ENCODE assay signal across 8 cellular contexts in the genomic region with DNA sequence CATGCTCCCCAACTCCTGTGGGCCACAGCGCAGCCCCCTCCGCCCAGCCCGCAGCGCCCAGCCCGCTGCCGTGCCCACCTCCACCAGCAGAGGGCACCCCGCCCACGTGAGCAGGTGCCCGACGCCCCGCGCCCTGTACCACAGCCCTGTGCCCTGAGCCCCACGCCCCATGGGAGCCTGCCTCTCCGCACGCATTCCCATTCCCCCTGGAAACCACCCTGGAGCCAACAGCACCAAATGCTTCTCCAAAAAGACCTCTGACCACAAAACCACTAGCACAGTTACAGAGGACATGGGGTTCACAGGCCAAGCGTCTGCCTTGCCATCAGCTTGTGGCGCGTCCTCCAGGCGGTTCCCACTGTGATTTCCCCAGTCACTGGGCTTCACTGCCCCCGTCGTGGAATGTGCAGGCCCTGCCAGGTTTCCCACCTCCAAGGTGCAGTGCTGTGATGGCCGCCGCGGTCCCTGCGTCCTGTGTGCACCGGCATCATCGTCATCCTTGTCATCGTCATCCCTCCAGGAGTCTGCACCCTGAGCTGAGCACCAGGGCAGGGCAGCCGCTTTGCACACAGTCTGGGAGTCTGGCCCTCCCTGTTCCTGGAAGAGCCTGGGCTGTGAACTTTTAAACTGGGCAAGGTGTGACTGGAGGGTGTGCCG.
DNase-seq lines count a peak whose midpoint lies in the region; ATAC-seq and TF ChIP-seq lines count a peak whose summit lies in the region.

No MANE protein-coding gene starts in this region.

- no peaks in the 10 kb centered on the region for H3K4me1 Mint-ChIP-seq in activated CD4-positive, alpha-beta T cell treated with anti-CD3 and anti-CD28 coated beads, Interleukin-2, amount 10 ng/mL, durations not matched to agents 24 days and 14 days

- TF ChIP-seq POLR2A in IMR-90 (IDR thresholded peaks at IDR 0.05; ENCODE audit: low read depth, low read length), result no peak

- H3K27ac Mint-ChIP-seq in activated CD4-positive, alpha-beta T cell treated with anti-CD3 and anti-CD28 coated beads, Interleukin-2, amount 10 ng/mL, durations not matched to agents 24 days and 14 days, result no peak overlapping the region

- intact Hi-C loops in IMR-90 (cut with micrococcal nuclease) (loop anchor here (1.0 to 2.0 kb wide), 3 partner anchors 78 to 179 kb away; a partner anchor contains a TSS), dorsolateral prefrontal cortex (cut with DNase I) (loop anchor here (1.0 to 10.0 kb wide), 6 partner anchors 79 to 266 kb away; a partner anchor contains a TSS), mucosa of descending colon (cut with DNase I, micrococcal nuclease) (loop anchor here (2.0 to 10.0 kb wide), 4 partner anchors 71 to 234 kb away; no protein-coding TSS in a partner anchor)
- intact Hi-C loops in activated CD4-positive, alpha-beta T cell treated with anti-CD3 and anti-CD28 coated beads, Interleukin-2, amount 10 ng/mL, durations not matched to agents 24 days and 14 days (cut with micrococcal nuclease), result loop anchor here (1.0 kb wide), 1 partner anchor 179 kb away; no protein-coding TSS in a partner anchor

- H3K9me3 ChIP-seq in IMR-90 (ENCODE audit: control insufficient read depth, insufficient read depth, low read length), result no peaks in the 10 kb centered on the region
- H3K9me3 ChIP-seq in mucosa of descending colon, result no peaks in the 10 kb centered on the region

- H2BK5ac ChIP-seq in IMR-90 (ENCODE audit: low read depth, low read length, poor library complexity, severe bottlenecking), result no peak overlapping the region

- H3K4me3 ChIP-seq in IMR-90 (ENCODE audit: insufficient read depth, low read depth, low read length) (no peak overlapping the region), dorsolateral prefrontal cortex (peak overlapping the region in 1 of 59 donors; percentile 14), mucosa of descending colon (no peak overlapping the region)

- WGBS in IMR-90 (ENCODE audit: extremely low coverage in 2 of 2, insufficient read length in 1 of 2), 2 experiments, result 36% methylated on average over 24 of the region's 30 CpGs; no CpG with 5 or more reads in 1 of the 2 experiments

- H3K27me3 Mint-ChIP-seq in activated CD4-positive, alpha-beta T cell treated with anti-CD3 and anti-CD28 coated beads, Interleukin-2, amount 10 ng/mL, durations not matched to agents 24 days and 14 days, result peaks cover 1% of the 10 kb centered on the region

- H3K14ac ChIP-seq in IMR-90 (replicated peaks; ENCODE audit: low read depth, low read length), result no peak overlapping the region

- peak; percentile 64 for DNase-seq in DMS 273 (lab: John Stamatoyannopoulos, UW; ENCODE audit: unreplicated experiment)
- no peak for DNase-seq in DMS 273 treated with DMSO at 0.1 percent for 48 hours (lab: John Stamatoyannopoulos, UW)
- DNase-seq in IMR-90, result no peak
- peak; percentile 92 for DNase-seq in activated CD4-positive, alpha-beta T cell treated with anti-CD3 and anti-CD28 coated beads, Interleukin-2, amount 10 ng/mL, durations not matched to agents 24 days and 14 days
- peak in 7 of 10 donors; percentile 45 to 78 (median 62) for DNase-seq in dorsolateral prefrontal cortex
- peak; percentile 84 to 89 (median 87) for DNase-seq in mucosa of descending colon
- peak; percentile 17 to 80 (median 60) for DNase-seq in stimulated activated naive CD4-positive, alpha-beta T cell (lab: John Stamatoyannopoulos, UW)
- DNase-seq in NCI-H510A treated with DMSO at 0.1 percent for 48 hours (lab: John Stamatoyannopoulos, UW), result no peak

- H3K4me1 ChIP-seq in IMR-90 (ENCODE audit: control insufficient read depth, insufficient read depth, low read length) (no peaks in the 10 kb centered on the region), mucosa of descending colon (ENCODE audit: low read depth) (peaks cover 59% of the 10 kb centered on the region)

- H3K4me2 ChIP-seq in IMR-90 (ENCODE audit: low read depth, low read length), result no peak overlapping the region

- H2BK20ac ChIP-seq in IMR-90 (ENCODE audit: low read depth, low read length), result no peak overlapping the region

- H3K9me3 Mint-ChIP-seq in activated CD4-positive, alpha-beta T cell treated with anti-CD3 and anti-CD28 coated beads, Interleukin-2, amount 10 ng/mL, durations not matched to agents 24 days and 14 days, result no peaks in the 10 kb centered on the region

- H2BK15ac ChIP-seq in IMR-90 (ENCODE audit: low read depth, low read length), result no peak overlapping the region

- H3K36me3 ChIP-seq in IMR-90 (ENCODE audit: control insufficient read depth, insufficient read depth, low read length), result no peaks in the 10 kb centered on the region
- no peaks in the 10 kb centered on the region for H3K36me3 ChIP-seq in mucosa of descending colon (ENCODE audit: low read depth)

- H2BK120ac ChIP-seq in IMR-90 (ENCODE audit: low read depth, low read length), result no peak overlapping the region

- no peak overlapping the region for H4K91ac ChIP-seq in IMR-90 (ENCODE audit: insufficient read depth, low read depth, low read length)

- TF ChIP-seq CTCF in IMR-90 (conservative IDR thresholded peaks at IDR 0.05; ENCODE audit: low read depth, low read length) (peak; percentile 91), dorsolateral prefrontal cortex (IDR thresholded peaks at IDR 0.05 in 54 of 56, conservative IDR thresholded peaks at IDR 0.05 in 2 of 56; ENCODE audit: low read depth in 1 of 56, partially characterized antibody in 56 of 56) (peak; percentile 59 to 99 (median 94)), mucosa of descending colon (IDR thresholded peaks at IDR 0.05) (peak; percentile 97)

- H3K4me3 Mint-ChIP-seq in activated CD4-positive, alpha-beta T cell treated with anti-CD3 and anti-CD28 coated beads, Interleukin-2, amount 10 ng/mL, durations not matched to agents 24 days and 14 days, result no peak overlapping the region

- POLR2A ChIA-PET in IMR-90 (lab: Charles Lee; ENCODE audit: unreplicated experiment), result no interaction called here

- H3K36me3 Mint-ChIP-seq in activated CD4-positive, alpha-beta T cell treated with anti-CD3 and anti-CD28 coated beads, Interleukin-2, amount 10 ng/mL, durations not matched to agents 24 days and 14 days (ENCODE audit: low read depth), result no peaks in the 10 kb centered on the region

- no peak overlapping the region for H3K27ac ChIP-seq in IMR-90 (ENCODE audit: insufficient read depth, low read length)
- no peak overlapping the region for H3K27ac ChIP-seq in dorsolateral prefrontal cortex

- peak; percentile 95 for ATAC-seq in IMR-90 (ENCODE audit: low read depth)
- ATAC-seq in mucosa of descending colon, result peak; percentile 78

- H2AFZ ChIP-seq in IMR-90 (replicated peaks; ENCODE audit: low read length, poor library complexity), result peak overlapping the region; percentile 75

- H3K23ac ChIP-seq in IMR-90 (ENCODE audit: low read depth, low read length), result no peak overlapping the region

- TF ChIP-seq RAD21 in IMR-90 (IDR thresholded peaks at IDR 0.05; ENCODE audit: low read length), result peak; percentile 97

- no peak overlapping the region for H3K18ac ChIP-seq in IMR-90 (ENCODE audit: low read depth, low read length)

- H3K9me1 ChIP-seq in IMR-90 (ENCODE audit: insufficient read depth, low read length), result no peaks in the 10 kb centered on the region

- in situ Hi-C loops in IMR-90 (cut with MboI; ENCODE audit: low sequenced_read_pairs), result loop anchor here (5.0 kb wide), 2 partner anchors 179 to 236 kb away; no protein-coding TSS in a partner anchor

- H4K20me1 ChIP-seq in IMR-90 (ENCODE audit: insufficient read depth, low read length), result no peaks in the 10 kb centered on the region

- no peak overlapping the region for H4K8ac ChIP-seq in IMR-90 (ENCODE audit: low read depth in 2 of 2, low read length in 2 of 2)

- dilution Hi-C loops in IMR-90 (cut with HindIII; ENCODE audit: low sequenced_read_pairs, unreplicated experiment), result no loop called here

- H3K27me3 ChIP-seq in IMR-90 (ENCODE audit: control insufficient read depth, insufficient read depth, low read length), result peaks cover 9% of the 10 kb centered on the region; the same call in 1 of the 2 replicates
- H3K27me3 ChIP-seq in dorsolateral prefrontal cortex, result no peaks in the 10 kb centered on the region

- CTCF ChIA-PET in IMR-90 (lab: Yijun Ruan, JAX), result interaction anchor here (0.7 to 1.7 kb wide), 2 partner anchors 36 to 180 kb away, joined by 3 to 7 read pairs; no protein-coding TSS in a partner anchor

- H4K5ac ChIP-seq in IMR-90 (ENCODE audit: low read depth, low read length), result no peak overlapping the region

- no TSS peak for BruUV-seq in IMR-90 (replicated peaks; lab: Mats Ljungman, UMichigan)

- H3K79me1 ChIP-seq in IMR-90 (ENCODE audit: low read depth in 1 of 2, low read length in 2 of 2), result no peaks in the 10 kb centered on the region

- H3K9ac ChIP-seq in IMR-90 (ENCODE audit: low read depth, low read length), result no peak overlapping the region

- peak overlapping the region; percentile 46; the same call in 1 of the 2 replicates for H2AK5ac ChIP-seq in IMR-90 (ENCODE audit: low read depth, low read length)

- peak overlapping the region; percentile 74 for H2AK9ac ChIP-seq in IMR-90 (replicated peaks; ENCODE audit: low read depth, low read length, poor library complexity)

- H3K4ac ChIP-seq in IMR-90 (ENCODE audit: low read depth, low read length), result 0 out of 2 replicates have a peak overlapping the region, but pooled peaks have one; percentile 60

- no peak overlapping the region for H3K56ac ChIP-seq in IMR-90 (ENCODE audit: extremely low read depth, insufficient read depth, low read length)

TF ChIP-seq in IMR-90, 13 proteins besides CTCF, POLR2A, EP300 and RAD21:
- TF ChIP-seq MAZ (IDR thresholded peaks at IDR 0.05; ENCODE audit: borderline replicate concordance, low read depth, low read length) (peak; percentile 65; the same call in 1 of the 2 replicates), RFX5 (IDR thresholded peaks at IDR 0.05; ENCODE audit: low read depth, low read length) (no peak), SMC3 (IDR thresholded peaks at IDR 0.05; ENCODE audit: low read depth, low read length) (peak; percentile 97)

Comparison
In these comparisons a context has a peak if more than half of its experiments do, and no peak if none do; other contexts are left out.
1. DNase-seq: peak in DMS 273 (single experiment), activated CD4-positive, alpha-beta T cell treated with anti-CD3 and anti-CD28 coated beads, Interleukin-2, amount 10 ng/mL, durations not matched to agents 24 days and 14 days (single experiment), dorsolateral prefrontal cortex (7 of 10), mucosa of descending colon (3 of 3) and stimulated activated naive CD4-positive, alpha-beta T cell (6 of 6); none in DMS 273 treated with DMSO at 0.1 percent for 48 hours (single experiment), IMR-90 (single experiment) and NCI-H510A treated with DMSO at 0.1 percent for 48 hours (single experiment).
2. Peak in every context shown above with its lines, with median percentiles within 50 percentile points of each other: CTCF ChIP-seq.